ENCODE assay signal across 25 cellular contexts in the genomic region with DNA sequence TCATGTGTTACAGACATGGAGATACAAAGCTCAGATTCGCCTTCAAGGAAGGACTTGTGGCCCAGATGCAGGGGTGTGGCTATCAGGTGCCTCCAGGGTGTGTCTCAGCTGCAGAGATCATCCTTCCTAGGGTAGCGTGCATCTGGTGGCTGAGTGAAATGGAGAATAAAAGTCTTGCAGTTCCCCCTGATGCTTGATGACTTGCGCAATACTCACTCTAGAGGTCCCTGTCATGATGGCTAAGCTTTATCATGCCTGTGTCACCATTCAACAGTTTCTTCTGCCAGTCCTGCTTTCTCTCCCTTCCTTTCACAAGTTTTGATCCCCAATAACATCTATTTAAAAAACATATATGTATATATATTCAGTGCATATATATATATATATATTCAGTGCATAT.
"Had no signal": no experiment of that assay in that cellular context is flagged by ENCODE, and none has a peak within 500 bp of the region (broad histone marks: within the 10 kb centered on the region; RNA-seq: fewer than 3 reads in every experiment).

No MANE protein-coding gene starts in this region.

- H3K4me3 ChIP-seq: PC-9, Peyer's patch had no signal

- H3K27ac ChIP-seq: PC-9, Peyer's patch had no signal

- H3K9me3 ChIP-seq: Peyer's patch, SK-N-SH had no signal

- H3K9ac ChIP-seq: SK-N-SH had no signal

- H3K4me1 ChIP-seq: Peyer's patch had no signal

- H3K4me2 ChIP-seq: PC-9, SK-N-SH had no signal

- H2AFZ ChIP-seq: PC-9 had no signal

- H3K9me2 ChIP-seq: SK-N-SH had no signal

- H3K36me3 ChIP-seq: Peyer's patch had no signal

- H3K27me3 ChIP-seq: Peyer's patch had no signal

- ATAC-seq: Right ventricle myocardium inferior, T-cell, T-helper 17 cell had no signal

- DNase-seq: Kasumi-1; KG1; MM.1S; NCI-H1092; NCI-H1105 treated with DMSO at 0.1 percent for 48 hours; NCI-H1417 treated with DMSO at 0.1 percent for 48 hours; NCI-H146; NCI-H1694 treated with DMSO at 0.1 percent for 48 hours; NCI-H1930; NCI-H2081; NCI-H2107; NCI-H2227 treated with DMSO at 0.1 percent for 48 hours; NCI-H524; NCI-H526 treated with DMSO at 0.1 percent for 48 hours; NCI-H774; NK-92 treated with Interleukin-12 subunit alpha and Interleukin-12 subunit beta, amount 100 ng/mL, for 24 hours; OCI-M1; PC-9; Peyer's patch; SHP77 treated with DMSO at 0.1 percent for 48 hours; SK-N-SH; SW 1271; T-cell; T-helper 17 cell had no signal
